27 cellular contexts compared by ENCODE assay signal in genomic region chr15:58334803-58335202, GRCh38.
"Had no signal": no experiment of that assay in that cellular context is flagged by ENCODE, and none has a peak within 500 bp of the region (broad histone marks: within the 10 kb centered on the region; RNA-seq: fewer than 3 reads in every experiment).

No MANE protein-coding gene starts in this region.

- ATAC-seq: activated CD8-positive, alpha-beta memory T cell treated with anti-CD3 and anti-CD28 coated beads, Interleukin-2, amount 10 ng/mL, durations not matched to agents 7 days and 5 days; activated CD8-positive, alpha-beta T cell treated with anti-CD3 and anti-CD28 coated beads, Interleukin-2, amount 10 ng/mL, durations not matched to agents 7 days and 5 days; left colon; naive thymus-derived CD4-positive, alpha-beta T cell; right lobe of liver; stimulated activated naive CD8-positive, alpha-beta T cell treated with anti-CD3 and anti-CD28 coated beads, Interleukin-15, Interleukin-2, amounts not matched to agents 100 U/mL and 50 U/mL, for 24 hours; WTC11 had no signal

- H3K36me3 Mint-ChIP-seq: activated naive CD8-positive, alpha-beta T cell had no signal

- H3K27ac Mint-ChIP-seq: activated CD8-positive, alpha-beta memory T cell treated with anti-CD3 and anti-CD28 coated beads, Interleukin-2, amount 10 ng/mL, durations not matched to agents 7 days and 5 days; activated CD8-positive, alpha-beta T cell treated with anti-CD3 and anti-CD28 coated beads, Interleukin-2, amount 10 ng/mL, durations not matched to agents 7 days and 5 days; activated naive CD8-positive, alpha-beta T cell; naive thymus-derived CD4-positive, alpha-beta T cell; WTC11 had no signal

- H3K27me3 Mint-ChIP-seq: activated naive CD8-positive, alpha-beta T cell; naive thymus-derived CD4-positive, alpha-beta T cell had no signal

- H3K4me3 Mint-ChIP-seq: activated CD8-positive, alpha-beta memory T cell treated with anti-CD3 and anti-CD28 coated beads, Interleukin-2, amount 10 ng/mL, durations not matched to agents 7 days and 5 days; activated CD8-positive, alpha-beta T cell treated with anti-CD3 and anti-CD28 coated beads, Interleukin-2, amount 10 ng/mL, durations not matched to agents 7 days and 5 days; activated naive CD8-positive, alpha-beta T cell; immature natural killer cell; naive thymus-derived CD4-positive, alpha-beta T cell; WTC11 had no signal

- H3K4me3 ChIP-seq: esophagus squamous epithelium, right lobe of liver, testis, transverse colon, uterus had no signal

- H3K27me3 ChIP-seq: esophagus squamous epithelium, right lobe of liver, testis, transverse colon, uterus had no signal

- DNase-seq: activated CD8-positive, alpha-beta memory T cell treated with anti-CD3 and anti-CD28 coated beads, Interleukin-2, amount 10 ng/mL, durations not matched to agents 7 days and 5 days; activated CD8-positive, alpha-beta T cell treated with anti-CD3 and anti-CD28 coated beads, Interleukin-2, amount 10 ng/mL, durations not matched to agents 7 days and 5 days; activated effector memory CD4-positive, alpha-beta T cell treated with Interleukin-2 at 50 U/mL for 16 hours; activated naive CD4-positive, alpha-beta T cell treated with Interleukin-2 at 50 U/mL for 16 hours; activated T-cell treated with anti-CD3 and anti-CD28 coated beads, Interleukin-2, amount 50 U/mL, for 48 hours; anterior cingulate cortex; dermis blood vessel endothelial cell; effector CD4-positive, alpha-beta T cell; esophagus squamous epithelium; glutamatergic neuron; hypothalamus; immature natural killer cell; kidney; left colon; midbrain; naive thymus-derived CD4-positive, alpha-beta T cell; posterior cingulate gyrus; right lobe of liver; stimulated activated CD4-positive, alpha-beta T cell treated with anti-CD3 and anti-CD28 coated beads, Interleukin-2, amount 100 ng/mL, for 48 hours; stimulated activated naive CD8-positive, alpha-beta T cell treated with anti-CD3 and anti-CD28 coated beads, Interleukin-15, Interleukin-2, amounts not matched to agents 100 U/mL and 50 U/mL, for 24 hours; T-helper 2 cell; testis; transverse colon; uterus had no signal

- H3K27ac ChIP-seq: epithelial cell of prostate, right lobe of liver, testis, transverse colon, uterus had no signal

- H3K36me3 ChIP-seq: esophagus squamous epithelium, right lobe of liver, transverse colon, uterus had no signal

- H3K9me3 ChIP-seq: esophagus squamous epithelium, right lobe of liver, testis, transverse colon, uterus had no signal
